1 cellular context compared by ENCODE assay signal in the genomic region with DNA sequence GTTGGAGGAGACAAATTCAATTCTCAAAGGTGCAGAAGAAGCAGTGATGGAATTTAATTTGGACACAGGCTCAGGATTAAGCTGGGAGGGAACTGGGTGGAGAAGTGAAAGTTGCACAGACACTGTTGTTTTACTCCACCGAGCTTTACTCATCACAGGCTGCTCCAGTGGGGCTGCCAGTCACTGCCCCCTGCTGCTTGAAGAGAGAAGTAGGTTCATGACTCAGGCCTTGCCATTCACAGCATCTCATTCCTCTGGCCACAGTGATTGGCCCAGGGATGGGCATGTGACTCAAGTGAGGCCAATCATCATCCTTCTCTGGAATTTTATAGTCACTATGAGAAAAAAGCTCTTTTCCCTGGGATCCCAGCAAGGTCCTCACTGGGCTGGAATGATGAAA.
TF ChIP-seq lines count a peak whose summit lies in the region.

No MANE protein-coding gene starts in this region.

TF ChIP-seq in K562, 482 proteins besides CTCF, POLR2A, EP300 and RAD21 (continued from another document and continues in another):
- TF ChIP-seq PHF20 (IDR thresholded peaks at IDR 0.05; ENCODE audit: partially characterized antibody) (no peak), BHLHE40 (IDR thresholded peaks at IDR 0.05; ENCODE audit: low read length) (no peak), POLR2B (IDR thresholded peaks at IDR 0.05; ENCODE audit: low read depth, partially characterized antibody) (no peak), DDX20 (tag; IDR thresholded peaks at IDR 0.05; ENCODE audit: low read depth) (no peak), KLF13 (tag; IDR thresholded peaks at IDR 0.05; ENCODE audit: borderline replicate concordance, low read depth) (no peak), EP400 (IDR thresholded peaks at IDR 0.05) (no peak), ZBTB7A (IDR thresholded peaks at IDR 0.05; ENCODE audit: borderline replicate concordance, control insufficient read depth, low read depth, low read length) (no peak), NCOA6 (IDR thresholded peaks at IDR 0.05) (no peak), ERF (CRISPR knock-in tag; IDR thresholded peaks at IDR 0.05) (no peak), MYBL2 (IDR thresholded peaks at IDR 0.05; ENCODE audit: low read depth) (no peak), MYBL2 (CRISPR knock-in tag; IDR thresholded peaks at IDR 0.05; ENCODE audit: borderline replicate concordance) (no peak), ETV5 (CRISPR knock-in tag; IDR thresholded peaks at IDR 0.05; ENCODE audit: low read depth) (no peak), CTBP1 (IDR thresholded peaks at IDR 0.05; ENCODE audit: borderline replicate concordance) (no peak), PML (IDR thresholded peaks at IDR 0.05; ENCODE audit: low read length) (no peak), ZNF347 (CRISPR knock-in tag; IDR thresholded peaks at IDR 0.05; ENCODE audit: low read depth) (no peak), PKNOX1 (IDR thresholded peaks at IDR 0.05) (peak; percentile 64), SMAD4 (CRISPR knock-in tag; conservative IDR thresholded peaks at IDR 0.05) (no peak), PYGO2 (tag; IDR thresholded peaks at IDR 0.05) (no peak), SIN3A (IDR thresholded peaks at IDR 0.05; ENCODE audit: borderline replicate concordance in 2 of 2, control insufficient read depth in 1 of 2, low read depth in 2 of 2, low read length in 2 of 2) (no peak), ETS1 (conservative IDR thresholded peaks at IDR 0.05; ENCODE audit: control insufficient read depth, low read depth, low read length) (no peak), EZH2 (IDR thresholded peaks at IDR 0.05; ENCODE audit: borderline replicate concordance, low read depth, low read length) (no peak), NR2C2 (CRISPR knock-in tag; IDR thresholded peaks at IDR 0.05) (no peak), NR2C2 (tag; IDR thresholded peaks at IDR 0.05) (no peak), CBFA2T2 (conservative IDR thresholded peaks at IDR 0.05) (peak; percentile 22; the same call in 1 of the 2 replicates), CHAMP1 (IDR thresholded peaks at IDR 0.05) (no peak), PRPF4 (IDR thresholded peaks at IDR 0.05; ENCODE audit: insufficient read depth, low read depth, low read length, poor library complexity, severe bottlenecking) (no peak), ZKSCAN1 (IDR thresholded peaks at IDR 0.05; ENCODE audit: low read depth, low read length) (no peak), HNRNPLL (IDR thresholded peaks at IDR 0.05; ENCODE audit: low read depth, low read length, poor library complexity, severe bottlenecking) (no peak), MIER1 (IDR thresholded peaks at IDR 0.05; ENCODE audit: low read depth) (no peak), HLTF (IDR thresholded peaks at IDR 0.05) (no peak), MYC (IDR thresholded peaks at IDR 0.05; ENCODE audit: low read depth, low read length) (no peak), MYC (CRISPR knock-in tag; IDR thresholded peaks at IDR 0.05; ENCODE audit: borderline replicate concordance, low read depth) (no peak)
- TF ChIP-seq, protein P1, sequence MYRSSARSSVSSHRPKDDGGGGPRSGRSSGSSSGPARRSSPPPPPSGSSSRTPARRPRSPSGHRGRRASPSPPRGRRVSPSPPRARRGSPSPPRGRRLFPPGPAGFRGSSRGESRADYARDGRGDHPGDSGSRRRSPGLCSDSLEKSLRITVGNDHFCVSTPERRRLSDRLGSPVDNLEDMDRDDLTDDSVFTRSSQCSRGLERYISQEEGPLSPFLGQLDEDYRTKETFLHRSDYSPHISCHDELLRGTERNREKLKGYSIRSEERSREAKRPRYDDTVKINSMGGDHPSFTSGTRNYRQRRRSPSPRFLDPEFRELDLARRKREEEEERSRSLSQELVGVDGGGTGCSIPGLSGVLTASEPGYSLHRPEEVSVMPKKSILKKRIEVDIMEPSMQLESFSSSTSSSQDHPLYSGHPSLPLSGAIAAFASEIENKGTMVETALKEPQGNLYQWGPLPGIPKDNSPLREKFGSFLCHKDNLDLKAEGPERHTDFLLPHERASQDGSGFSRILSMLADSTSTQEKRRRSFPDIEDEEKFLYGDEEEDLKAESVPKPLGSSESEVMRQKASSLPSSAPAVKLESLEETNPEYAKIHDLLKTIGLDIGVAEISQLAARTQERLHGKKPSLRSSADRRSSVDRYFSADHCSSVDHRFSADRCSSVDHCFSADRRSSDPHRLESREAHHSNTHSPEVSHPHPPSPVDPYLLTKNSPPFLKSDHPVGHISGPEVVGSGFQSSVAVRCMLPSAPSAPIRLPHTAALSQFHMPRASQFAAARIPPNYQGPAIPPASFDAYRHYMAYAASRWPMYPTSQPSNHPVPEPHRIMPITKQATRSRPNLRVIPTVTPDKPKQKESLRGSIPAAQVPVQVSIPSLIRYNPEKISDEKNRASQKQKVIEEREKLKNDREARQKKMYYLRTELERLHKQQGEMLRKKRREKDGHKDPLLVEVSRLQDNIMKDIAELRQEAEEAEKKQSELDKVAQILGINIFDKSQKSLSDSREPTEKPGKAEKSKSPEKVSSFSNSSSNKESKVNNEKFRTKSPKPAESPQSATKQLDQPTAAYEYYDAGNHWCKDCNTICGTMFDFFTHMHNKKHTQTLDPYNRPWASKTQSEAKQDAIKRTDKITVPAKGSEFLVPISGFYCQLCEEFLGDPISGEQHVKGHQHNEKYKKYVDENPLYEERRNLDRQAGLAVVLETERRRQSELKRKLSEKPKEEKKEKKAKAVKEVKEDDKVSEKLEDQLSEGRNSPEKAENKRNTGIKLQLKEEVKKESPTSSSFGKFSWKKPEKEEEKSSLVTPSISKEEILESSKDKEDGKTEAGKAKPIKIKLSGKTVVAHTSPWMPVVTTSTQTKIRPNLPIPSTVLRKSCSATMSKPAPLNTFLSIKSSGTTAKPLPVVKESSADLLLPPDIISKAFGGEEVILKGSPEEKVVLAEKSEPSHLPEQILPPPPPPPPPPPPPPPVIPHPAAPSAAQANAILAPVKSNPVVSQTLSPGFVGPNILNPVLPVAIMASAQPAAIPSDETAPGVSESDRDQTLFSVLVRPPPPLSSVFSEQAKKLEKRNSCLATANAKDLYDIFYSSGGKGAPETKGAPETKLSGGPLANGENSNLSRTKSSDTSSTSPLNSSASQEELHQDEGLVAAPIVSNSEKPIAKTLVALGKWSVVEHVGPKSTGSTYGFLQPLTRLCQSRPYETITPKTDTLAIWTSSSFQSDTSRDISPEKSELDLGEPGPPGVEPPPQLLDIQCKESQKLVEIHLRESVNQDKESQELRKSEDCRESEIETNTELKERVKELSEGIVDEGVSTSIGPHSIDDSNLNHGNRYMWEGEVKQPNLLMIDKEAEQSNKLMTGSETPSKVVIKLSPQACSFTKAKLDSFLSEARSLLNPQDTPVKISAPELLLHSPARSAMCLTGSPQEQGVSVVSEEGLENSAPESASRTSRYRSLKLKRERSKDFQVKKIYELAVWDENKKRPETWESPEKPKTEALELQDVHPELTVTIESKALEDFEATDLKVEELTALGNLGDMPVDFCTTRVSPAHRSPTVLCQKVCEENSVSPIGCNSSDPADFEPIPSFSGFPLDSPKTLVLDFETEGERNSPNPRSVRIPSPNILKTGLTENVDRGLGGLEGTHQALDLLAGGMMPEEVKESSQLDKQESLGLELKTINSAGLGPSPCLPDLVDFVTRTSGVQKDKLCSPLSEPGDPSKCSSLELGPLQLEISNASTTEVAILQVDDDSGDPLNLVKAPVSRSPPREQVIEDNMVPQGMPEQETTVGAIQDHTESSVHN (IDR thresholded peaks at IDR 0.05; ENCODE audit: borderline replicate concordance in 1 of 2, low read depth in 1 of 2), result no peak
- TF ChIP-seq, protein P2, sequence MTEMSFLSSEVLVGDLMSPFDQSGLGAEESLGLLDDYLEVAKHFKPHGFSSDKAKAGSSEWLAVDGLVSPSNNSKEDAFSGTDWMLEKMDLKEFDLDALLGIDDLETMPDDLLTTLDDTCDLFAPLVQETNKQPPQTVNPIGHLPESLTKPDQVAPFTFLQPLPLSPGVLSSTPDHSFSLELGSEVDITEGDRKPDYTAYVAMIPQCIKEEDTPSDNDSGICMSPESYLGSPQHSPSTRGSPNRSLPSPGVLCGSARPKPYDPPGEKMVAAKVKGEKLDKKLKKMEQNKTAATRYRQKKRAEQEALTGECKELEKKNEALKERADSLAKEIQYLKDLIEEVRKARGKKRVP (CRISPR knock-in tag; IDR thresholded peaks at IDR 0.05), result no peak
- TF ChIP-seq, protein P3, sequence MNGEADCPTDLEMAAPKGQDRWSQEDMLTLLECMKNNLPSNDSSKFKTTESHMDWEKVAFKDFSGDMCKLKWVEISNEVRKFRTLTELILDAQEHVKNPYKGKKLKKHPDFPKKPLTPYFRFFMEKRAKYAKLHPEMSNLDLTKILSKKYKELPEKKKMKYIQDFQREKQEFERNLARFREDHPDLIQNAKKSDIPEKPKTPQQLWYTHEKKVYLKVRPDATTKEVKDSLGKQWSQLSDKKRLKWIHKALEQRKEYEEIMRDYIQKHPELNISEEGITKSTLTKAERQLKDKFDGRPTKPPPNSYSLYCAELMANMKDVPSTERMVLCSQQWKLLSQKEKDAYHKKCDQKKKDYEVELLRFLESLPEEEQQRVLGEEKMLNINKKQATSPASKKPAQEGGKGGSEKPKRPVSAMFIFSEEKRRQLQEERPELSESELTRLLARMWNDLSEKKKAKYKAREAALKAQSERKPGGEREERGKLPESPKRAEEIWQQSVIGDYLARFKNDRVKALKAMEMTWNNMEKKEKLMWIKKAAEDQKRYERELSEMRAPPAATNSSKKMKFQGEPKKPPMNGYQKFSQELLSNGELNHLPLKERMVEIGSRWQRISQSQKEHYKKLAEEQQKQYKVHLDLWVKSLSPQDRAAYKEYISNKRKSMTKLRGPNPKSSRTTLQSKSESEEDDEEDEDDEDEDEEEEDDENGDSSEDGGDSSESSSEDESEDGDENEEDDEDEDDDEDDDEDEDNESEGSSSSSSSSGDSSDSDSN (IDR thresholded peaks at IDR 0.05; ENCODE audit: borderline replicate concordance in 1 of 2, low read depth in 2 of 2, low read length in 2 of 2), result no peak
- TF ChIP-seq, protein P4, sequence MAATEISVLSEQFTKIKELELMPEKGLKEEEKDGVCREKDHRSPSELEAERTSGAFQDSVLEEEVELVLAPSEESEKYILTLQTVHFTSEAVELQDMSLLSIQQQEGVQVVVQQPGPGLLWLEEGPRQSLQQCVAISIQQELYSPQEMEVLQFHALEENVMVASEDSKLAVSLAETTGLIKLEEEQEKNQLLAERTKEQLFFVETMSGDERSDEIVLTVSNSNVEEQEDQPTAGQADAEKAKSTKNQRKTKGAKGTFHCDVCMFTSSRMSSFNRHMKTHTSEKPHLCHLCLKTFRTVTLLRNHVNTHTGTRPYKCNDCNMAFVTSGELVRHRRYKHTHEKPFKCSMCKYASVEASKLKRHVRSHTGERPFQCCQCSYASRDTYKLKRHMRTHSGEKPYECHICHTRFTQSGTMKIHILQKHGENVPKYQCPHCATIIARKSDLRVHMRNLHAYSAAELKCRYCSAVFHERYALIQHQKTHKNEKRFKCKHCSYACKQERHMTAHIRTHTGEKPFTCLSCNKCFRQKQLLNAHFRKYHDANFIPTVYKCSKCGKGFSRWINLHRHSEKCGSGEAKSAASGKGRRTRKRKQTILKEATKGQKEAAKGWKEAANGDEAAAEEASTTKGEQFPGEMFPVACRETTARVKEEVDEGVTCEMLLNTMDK (IDR thresholded peaks at IDR 0.05; ENCODE audit: borderline replicate concordance, insufficient read depth, low read depth, low read length, poor library complexity, severe bottlenecking), result peak; percentile 24
